In genomic region chr21:29571949-29572348, GRCh38 we compare ENCODE assay signal across 29 cellular contexts.
"Had no signal": no experiment of that assay in that cellular context is flagged by ENCODE, and none has a peak within 500 bp of the region (broad histone marks: within the 10 kb centered on the region; RNA-seq: fewer than 3 reads in every experiment).

No MANE protein-coding gene starts in this region.

- H3K4me3 Mint-ChIP-seq: activated naive CD4-positive, alpha-beta T cell treated with anti-CD3 and anti-CD28 coated beads for 36 hours; activated naive CD8-positive, alpha-beta T cell treated with anti-CD3 and anti-CD28 coated beads for 36 hours; activated T-helper 1 cell treated with anti-CD3 and anti-CD28 coated beads, Interleukin-12 subunit alpha, Interleukin-12 subunit beta, Interleukin-2, Interleukin-4 antibody, amounts not matched to agents 30 ng/mL and 10 ng/mL and 1 ng/mL, durations not matched to agents 14 hours and 24 hours and 36 hours; naive thymus-derived CD8-positive, alpha-beta T cell; neural crest cell; stimulated activated naive B cell treated with anti-CD40 and anti-IgM and Interleukin-4, amounts not matched to agents 10 μg/mL and 1 μg/mL and 100 μg/mL, for 72 hours had no signal

- H3K27me3 ChIP-seq: adrenal gland, body of pancreas, esophagus squamous epithelium, left lung, right atrium auricular region, stomach, tibial artery, upper lobe of right lung had no signal

- H2AFZ ChIP-seq: parathyroid adenoma had no signal

- H3K79me2 ChIP-seq: parathyroid adenoma had no signal

- H3K4me3 ChIP-seq: adrenal gland, body of pancreas, esophagus squamous epithelium, left lung, lower lobe of right lung, right atrium auricular region, smooth muscle cell, stomach, tibial artery, upper lobe of right lung had no signal

- H3K27me3 Mint-ChIP-seq: activated naive CD8-positive, alpha-beta T cell treated with anti-CD3 and anti-CD28 coated beads for 36 hours; naive thymus-derived CD8-positive, alpha-beta T cell; stimulated activated naive B cell treated with anti-CD40 and anti-IgM and Interleukin-4, amounts not matched to agents 10 μg/mL and 1 μg/mL and 100 μg/mL, for 72 hours had no signal

- H3K9me3 Mint-ChIP-seq: activated naive CD4-positive, alpha-beta T cell treated with anti-CD3 and anti-CD28 coated beads for 36 hours; activated T-helper 1 cell treated with anti-CD3 and anti-CD28 coated beads, Interleukin-12 subunit alpha, Interleukin-12 subunit beta, Interleukin-2, Interleukin-4 antibody, amounts not matched to agents 30 ng/mL and 10 ng/mL and 1 ng/mL, durations not matched to agents 14 hours and 24 hours and 36 hours; naive thymus-derived CD8-positive, alpha-beta T cell; stimulated activated naive B cell treated with anti-CD40 and anti-IgM and Interleukin-4, amounts not matched to agents 10 μg/mL and 1 μg/mL and 100 μg/mL, for 72 hours had no signal

- H3K9ac ChIP-seq: parathyroid adenoma had no signal

- H3K27ac ChIP-seq: adrenal gland, body of pancreas, epithelial cell of prostate, esophagus squamous epithelium, left lung, lower lobe of right lung, parathyroid adenoma, right atrium auricular region, stomach, tibial artery, upper lobe of right lung had no signal

- H3K4me1 ChIP-seq: adrenal gland, body of pancreas, esophagus squamous epithelium, left lung, lower lobe of right lung, parathyroid adenoma, right atrium auricular region, stomach, tibial artery, upper lobe of right lung had no signal

- H3K36me3 Mint-ChIP-seq: activated naive CD8-positive, alpha-beta T cell treated with anti-CD3 and anti-CD28 coated beads for 36 hours had no signal

- H3K4me1 Mint-ChIP-seq: activated naive CD8-positive, alpha-beta T cell treated with anti-CD3 and anti-CD28 coated beads for 36 hours; naive thymus-derived CD8-positive, alpha-beta T cell; neural crest cell; stimulated activated naive B cell treated with anti-CD40 and anti-IgM and Interleukin-4, amounts not matched to agents 10 μg/mL and 1 μg/mL and 100 μg/mL, for 72 hours had no signal

- H3K4me2 ChIP-seq: smooth muscle cell had no signal

- H3K27ac Mint-ChIP-seq: activated naive CD4-positive, alpha-beta T cell treated with anti-CD3 and anti-CD28 coated beads for 36 hours; activated naive CD8-positive, alpha-beta T cell treated with anti-CD3 and anti-CD28 coated beads for 36 hours; activated T-helper 1 cell treated with anti-CD3 and anti-CD28 coated beads, Interleukin-12 subunit alpha, Interleukin-12 subunit beta, Interleukin-2, Interleukin-4 antibody, amounts not matched to agents 30 ng/mL and 10 ng/mL and 1 ng/mL, durations not matched to agents 14 hours and 24 hours and 36 hours; stimulated activated naive B cell treated with anti-CD40 and anti-IgM and Interleukin-4, amounts not matched to agents 10 μg/mL and 1 μg/mL and 100 μg/mL, for 72 hours had no signal

- H3K9me3 ChIP-seq: adrenal gland, body of pancreas, esophagus squamous epithelium, left lung, lower lobe of right lung, right atrium auricular region, stomach, tibial artery, upper lobe of right lung had no signal

- DNase-seq: activated CD4-positive, alpha-beta T cell treated with anti-CD3 and anti-CD28 coated beads for 4 hours; activated CD4-positive, alpha-beta T cell treated with anti-CD3 and anti-CD28 coated beads, Interleukin-2, amount 50 U/mL, for 4 hours; activated effector memory CD4-positive, alpha-beta T cell treated with anti-CD3 and anti-CD28 coated beads, Interleukin-2, amount 50 U/mL, for 16 hours; activated naive CD4-positive, alpha-beta T cell treated with anti-CD3 and anti-CD28 coated beads for 36 hours; activated naive CD8-positive, alpha-beta T cell treated with anti-CD3 and anti-CD28 coated beads for 36 hours; adrenal gland; aorta; body of pancreas; effector CD8-positive, alpha-beta T cell; esophagus squamous epithelium; foreskin melanocyte; left lung; lower lobe of right lung; mesenchymal stem cell; naive thymus-derived CD8-positive, alpha-beta T cell; occipital lobe; stimulated activated CD4-positive, alpha-beta T cell treated with anti-CD3 and anti-CD28 coated beads, Interleukin-1b, Interleukin-23, amount 100 ng/mL, for 48 hours; stimulated activated CD4-positive, alpha-beta T cell treated with anti-CD3 and anti-CD28 coated beads, Interleukin-4, amount 100 ng/mL, for 4 hours; stimulated activated CD8-positive, alpha-beta memory T cell treated with anti-CD3 and anti-CD28 coated beads, Interleukin-4, amount 100 ng/mL, for 48 hours; stimulated activated naive B cell treated with anti-CD40 and anti-IgM and Interleukin-4, amounts not matched to agents 10 μg/mL and 1 μg/mL and 100 μg/mL, for 72 hours; stomach; tibial artery; upper lobe of right lung had no signal
